18 cellular contexts compared by ENCODE assay signal in genomic region chr12:90576707-90577106, GRCh38.
DNase-seq lines count a peak whose midpoint lies in the region; ATAC-seq, FAIRE-seq and TF ChIP-seq lines count a peak whose summit lies in the region.
"Had no signal": no experiment of that assay in that cellular context is flagged by ENCODE, and none has a peak within 500 bp of the region (broad histone marks: within the 10 kb centered on the region; RNA-seq: fewer than 3 reads in every experiment).

No MANE protein-coding gene starts in this region.

- BruUV-seq in IMR-90 (replicated peaks; lab: Mats Ljungman, UMichigan), result no TSS peak

- TF ChIP-seq POLR2A in IMR-90 (IDR thresholded peaks at IDR 0.05; ENCODE audit: low read depth, low read length), result no peak
- TF ChIP-seq POLR2A in H1 (IDR thresholded peaks at IDR 0.05; ENCODE audit: control extremely low read depth in 1 of 2, low read depth in 2 of 2, low read length in 2 of 2), result no peak

- H2AFZ ChIP-seq in IMR-90 (replicated peaks; ENCODE audit: low read length, poor library complexity) (no peak overlapping the region), H1 (ENCODE audit: low read length) (no peak overlapping the region)
- H2AFZ ChIP-seq: GM23248 had no signal

- no peak overlapping the region for H4K5ac ChIP-seq in IMR-90 (ENCODE audit: low read depth, low read length)
- no peak overlapping the region for H4K5ac ChIP-seq in H1 (ENCODE audit: insufficient read length, low read depth, low read length)

- H3K27me3 ChIP-seq in left ventricle myocardium inferior (ENCODE audit: low read depth), result no peaks in the 10 kb centered on the region
- no peaks in the 10 kb centered on the region for H3K27me3 ChIP-seq in IMR-90 (ENCODE audit: control insufficient read depth, insufficient read depth, low read length)
- no peaks in the 10 kb centered on the region for H3K27me3 ChIP-seq in H1 (replicated peaks in 1 of 4; ENCODE audit: control insufficient read depth in 3 of 4, extremely low read depth in 1 of 4, insufficient read depth in 3 of 4, low read length in 3 of 4)

- no peaks in the 10 kb centered on the region for H3K4me1 ChIP-seq in left ventricle myocardium inferior
- no peaks in the 10 kb centered on the region for H3K4me1 ChIP-seq in IMR-90 (ENCODE audit: control insufficient read depth, insufficient read depth, low read length)
- no peaks in the 10 kb centered on the region for H3K4me1 ChIP-seq in H1 (replicated peaks in 1 of 4; ENCODE audit: control insufficient read depth in 3 of 4, insufficient read depth in 4 of 4, low read length in 3 of 4)
- H3K4me1 ChIP-seq: Caco-2 had no signal

- H2BK15ac ChIP-seq in IMR-90 (ENCODE audit: low read depth, low read length), result no peak overlapping the region
- H2BK15ac ChIP-seq in H1 (ENCODE audit: low read length), result no peak overlapping the region

- no peak for ATAC-seq in left cardiac atrium
- no peak for ATAC-seq in IMR-90 (ENCODE audit: low read depth)
- ATAC-seq in GM18907 (IDR thresholded peaks at IDR 0.05; ENCODE audit: unreplicated experiment), result no peak
- ATAC-seq: CD8-positive, alpha-beta T cell; HCT116 had no signal

- no peaks in the 10 kb centered on the region for H3K36me3 ChIP-seq in left ventricle myocardium inferior
- no peaks in the 10 kb centered on the region for H3K36me3 ChIP-seq in IMR-90 (ENCODE audit: control insufficient read depth, insufficient read depth, low read length)
- no peaks in the 10 kb centered on the region for H3K36me3 ChIP-seq in H1 (ENCODE audit: control insufficient read depth in 2 of 4, insufficient read depth in 4 of 4, low read length in 3 of 4)

- no peak overlapping the region for H2BK20ac ChIP-seq in IMR-90 (ENCODE audit: low read depth, low read length)
- no peak overlapping the region for H2BK20ac ChIP-seq in H1 (ENCODE audit: low read length)

- no peaks in the 10 kb centered on the region for H3K79me2 ChIP-seq in H1 (ENCODE audit: control insufficient read depth in 1 of 2, insufficient read depth in 2 of 2, low read length in 2 of 2)

- no peak overlapping the region for H2BK12ac ChIP-seq in H1 (ENCODE audit: low read depth, low read length)

- H2BK120ac ChIP-seq in IMR-90 (ENCODE audit: low read depth, low read length), result no peak overlapping the region
- no peak overlapping the region for H2BK120ac ChIP-seq in H1 (replicated peaks; ENCODE audit: low read depth, low read length)

- FAIRE-seq in H1 (lab: Jason Lieb, UNC), result no peak
- FAIRE-seq: GM12891, GM18507 had no signal

- H2AK9ac ChIP-seq in IMR-90 (replicated peaks; ENCODE audit: low read depth, low read length, poor library complexity), result no peak overlapping the region

- no peak overlapping the region for H3K18ac ChIP-seq in IMR-90 (ENCODE audit: low read depth, low read length)
- no peak overlapping the region for H3K18ac ChIP-seq in H1 (ENCODE audit: extremely low read depth, low read length)

- CTCF ChIA-PET in IMR-90 (lab: Yijun Ruan, JAX), result no interaction called here
- CTCF ChIA-PET in H1 (lab: Charles Lee; ENCODE audit: partially characterized antibody), result no interaction called here

- in situ Hi-C loops in IMR-90 (cut with MboI; ENCODE audit: low sequenced_read_pairs), result no loop called here

- H3K4me3 ChIP-seq in left ventricle myocardium inferior (peak overlapping the region; percentile 40), IMR-90 (ENCODE audit: insufficient read depth, low read depth, low read length) (no peak overlapping the region), H1 (ENCODE audit: extremely low read depth in 1 of 4, insufficient read depth in 2 of 4, low read depth in 3 of 4, low read length in 4 of 4) (no peak overlapping the region)
- H3K4me3 ChIP-seq: GM23248 had no signal

- H3K9ac ChIP-seq in IMR-90 (ENCODE audit: low read depth, low read length), result no peak overlapping the region
- no peak overlapping the region for H3K9ac ChIP-seq in H1 (replicated peaks in 1 of 4; ENCODE audit: extremely low read depth in 1 of 4, low read depth in 3 of 4, low read length in 3 of 4)
- H3K9ac ChIP-seq: GM23248 had no signal

- no peaks in the 10 kb centered on the region for H3K9me1 ChIP-seq in IMR-90 (ENCODE audit: insufficient read depth, low read length)

- TF ChIP-seq RAD21 in IMR-90 (IDR thresholded peaks at IDR 0.05; ENCODE audit: low read length) (no peak), H1 (IDR thresholded peaks at IDR 0.05 in 1 of 2, conservative IDR thresholded peaks at IDR 0.05 in 1 of 2; ENCODE audit: low read depth in 2 of 2, low read length in 2 of 2) (no peak)

- H3K4ac ChIP-seq in IMR-90 (ENCODE audit: low read depth, low read length), result no peak overlapping the region
- H3K4ac ChIP-seq in H1 (replicated peaks; ENCODE audit: insufficient read length, low read depth, low read length), result no peak overlapping the region

- POLR2A ChIA-PET in IMR-90 (lab: Charles Lee; ENCODE audit: unreplicated experiment) (no interaction called here), H1 (lab: Charles Lee; ENCODE audit: partially characterized antibody) (no interaction called here)

- H2BK5ac ChIP-seq in IMR-90 (ENCODE audit: low read depth, low read length, poor library complexity, severe bottlenecking) (no peak overlapping the region), H1 (ENCODE audit: low read depth, low read length) (no peak overlapping the region)

- no peaks in the 10 kb centered on the region; the same call in 1 of the 2 replicates for H3K23me2 ChIP-seq in H1 (ENCODE audit: low read depth, low read length)

- no peak overlapping the region for H3K23ac ChIP-seq in IMR-90 (ENCODE audit: low read depth, low read length)
- no peak overlapping the region for H3K23ac ChIP-seq in H1 (ENCODE audit: insufficient read length)

- DNase-seq in left ventricle myocardium inferior, result no peak
- no peak for DNase-seq in left cardiac atrium
- no peak for DNase-seq in IMR-90
- DNase-seq in H1 (ENCODE audit: low read depth in 1 of 2, low spot score in 2 of 2), result no peak
- no peak for DNase-seq in CD1c-positive myeloid dendritic cell (ENCODE audit: extremely low spot score)
- DNase-seq: 8988T; C1 segment of cervical spinal cord; Caco-2; CD4-positive, CD25-positive, alpha-beta regulatory T cell; CD8-positive, alpha-beta T cell; DMS79 treated with DMSO at 0.1 percent for 48 hours; GF-D8; GM23248; H9 had no signal

- H4K20me1 ChIP-seq in IMR-90 (ENCODE audit: insufficient read depth, low read length), result no peaks in the 10 kb centered on the region
- no peaks in the 10 kb centered on the region for H4K20me1 ChIP-seq in H1 (replicated peaks in 1 of 2; ENCODE audit: control insufficient read depth in 1 of 2, insufficient read depth in 2 of 2, low read length in 2 of 2)

- no peak for TF ChIP-seq EP300 in H1 (IDR thresholded peaks at IDR 0.05; ENCODE audit: borderline replicate concordance in 1 of 2, low read depth in 2 of 2, low read length in 2 of 2)

- H4K91ac ChIP-seq in IMR-90 (ENCODE audit: insufficient read depth, low read depth, low read length), result no peak overlapping the region
- H4K91ac ChIP-seq in H1 (replicated peaks; ENCODE audit: insufficient read length, low read length), result no peak overlapping the region

- H3K4me2 ChIP-seq in IMR-90 (ENCODE audit: low read depth, low read length) (no peak overlapping the region), H1 (ENCODE audit: insufficient read depth in 1 of 2, low read depth in 2 of 2, low read length in 2 of 2) (no peak overlapping the region)

- H3K27ac ChIP-seq in left ventricle myocardium inferior (replicated peaks), result peak overlapping the region; percentile 41
- no peak overlapping the region for H3K27ac ChIP-seq in IMR-90 (ENCODE audit: insufficient read depth, low read length)
- H3K27ac ChIP-seq in H1 (ENCODE audit: low read depth, low read length), result no peak overlapping the region
- H3K27ac ChIP-seq: GM23248 had no signal

- H3K14ac ChIP-seq in IMR-90 (replicated peaks; ENCODE audit: low read depth, low read length), result no peak overlapping the region
- no peak overlapping the region for H3K14ac ChIP-seq in H1 (ENCODE audit: insufficient read length)

- H4K8ac ChIP-seq in IMR-90 (ENCODE audit: low read depth in 2 of 2, low read length in 2 of 2) (no peak overlapping the region), H1 (ENCODE audit: extremely low read depth, insufficient read depth, low read length) (no peak overlapping the region)

- H3K56ac ChIP-seq in IMR-90 (ENCODE audit: extremely low read depth, insufficient read depth, low read length) (no peak overlapping the region), H1 (replicated peaks; ENCODE audit: insufficient read length, low read depth, low read length) (no peak overlapping the region)

- H3K9me3 ChIP-seq in left ventricle myocardium inferior (replicated peaks) (peaks cover 14% of the 10 kb centered on the region), IMR-90 (ENCODE audit: control insufficient read depth, insufficient read depth, low read length) (no peaks in the 10 kb centered on the region), H1 (ENCODE audit: insufficient read depth in 2 of 2, low read depth in 1 of 2, low read length in 1 of 2) (no peaks in the 10 kb centered on the region)
- H3K9me3 ChIP-seq: Caco-2 had no signal

- H2AK5ac ChIP-seq in IMR-90 (ENCODE audit: low read depth, low read length) (no peak overlapping the region), H1 (ENCODE audit: low read depth, low read length) (no peak overlapping the region)

- TF ChIP-seq CTCF in left ventricle myocardium inferior (IDR thresholded peaks at IDR 0.05; ENCODE audit: borderline replicate concordance) (no peak), IMR-90 (conservative IDR thresholded peaks at IDR 0.05; ENCODE audit: low read depth, low read length) (no peak), H1 (IDR thresholded peaks at IDR 0.05; ENCODE audit: control extremely low read depth in 1 of 3, insufficient read depth in 1 of 3, low read depth in 1 of 3, low read length in 3 of 3) (no peak)

- intact Hi-C loops in left ventricle myocardium inferior (cut with micrococcal nuclease), result no loop called here
- intact Hi-C loops in left cardiac atrium (cut with DNase I), result no loop called here
- intact Hi-C loops in IMR-90 (cut with micrococcal nuclease), result no loop called here

- H3K79me1 ChIP-seq in IMR-90 (ENCODE audit: low read depth in 1 of 2, low read length in 2 of 2) (no peaks in the 10 kb centered on the region), H1 (ENCODE audit: low read depth, low read length) (no peaks in the 10 kb centered on the region)

- dilution Hi-C loops in IMR-90 (cut with HindIII; ENCODE audit: low sequenced_read_pairs, unreplicated experiment), result no loop called here

TF ChIP-seq in IMR-90, 13 proteins besides CTCF, POLR2A, EP300 and RAD21 (continues in another document):
- TF ChIP-seq NFE2L2 (IDR thresholded peaks at IDR 0.05; ENCODE audit: low read depth, low read length), result peak; percentile 96
- no peak for TF ChIP-seq RCOR1 (IDR thresholded peaks at IDR 0.05; ENCODE audit: insufficient replicate concordance, low read length)
- no peak for TF ChIP-seq CHD1 (IDR thresholded peaks at IDR 0.05; ENCODE audit: low read depth, low read length)
- TF ChIP-seq SMC3 (IDR thresholded peaks at IDR 0.05; ENCODE audit: low read depth, low read length), result no peak

TF ChIP-seq in H1, 55 proteins besides CTCF, POLR2A, EP300 and RAD21 (continues in another document):
- TF ChIP-seq GTF2F1 (IDR thresholded peaks at IDR 0.05; ENCODE audit: borderline replicate concordance, low read depth, low read length), result no peak
- TF ChIP-seq MAFK (IDR thresholded peaks at IDR 0.05; ENCODE audit: low read depth, low read length), result peak; percentile 73; the same call in 1 of the 2 replicates
- no peak for TF ChIP-seq POU5F1 (IDR thresholded peaks at IDR 0.05; ENCODE audit: low read depth, low read length)
- peak; percentile 83 for TF ChIP-seq BACH1 (IDR thresholded peaks at IDR 0.05; ENCODE audit: low read length)
